Comparison of ENCODE assay signal across 31 cellular contexts in genomic region chr14:71056168-71056567, GRCh38.
"Had no signal": no experiment of that assay in that cellular context is flagged by ENCODE, and none has a peak within 500 bp of the region (broad histone marks: within the 10 kb centered on the region; RNA-seq: fewer than 3 reads in every experiment).

No MANE protein-coding gene starts in this region.

- H3K27ac ChIP-seq: adrenal gland, body of pancreas, breast epithelium, PC-9, RWPE1 had no signal

- DNase-seq: activated CD4-positive, alpha-beta T cell treated with anti-CD3 and anti-CD28 coated beads, Interleukin-2, amount 10 ng/mL, durations not matched to agents 24 days and 14 days; activated CD4-positive, alpha-beta T cell treated with anti-CD3 and anti-CD28 coated beads, Interleukin-2, amount 50 U/mL, for 4 hours; activated CD8-positive, alpha-beta T cell treated with anti-CD3 and anti-CD28 coated beads, Interleukin-2, amount 10 ng/mL, durations not matched to agents 7 days and 5 days; activated gamma-delta T cell; activated naive CD4-positive, alpha-beta T cell treated with Interleukin-2 at 50 U/mL for 16 hours; activated naive CD8-positive, alpha-beta T cell treated with anti-CD3 and anti-CD28 coated beads, Interleukin-2, amount 10 ng/mL, durations not matched to agents 7 days and 5 days; activated T-cell treated with anti-CD3 and anti-CD28 coated beads, Interleukin-2, amount 50 U/mL, for 24 hours; adrenal gland; body of pancreas; Kasumi-1; MG63; NCI-H1048; NCI-H1105 treated with DMSO at 0.1 percent for 48 hours; NCI-H1436 treated with DMSO at 0.1 percent for 48 hours; NCI-H1694 treated with DMSO at 0.1 percent for 48 hours; NCI-H2029 treated with DMSO at 0.1 percent for 48 hours; NCI-H2107; NCI-H2171; NCI-H510A; NCI-H526; NCI-H748 treated with DMSO at 0.1 percent for 48 hours; NK-92 treated with Interleukin-12 subunit alpha and Interleukin-12 subunit beta, amount 100 ng/mL, for 24 hours; PC-9; SIG-M5; T-cell; T-helper 2 cell; T-helper 9 cell had no signal

- H3K4me2 ChIP-seq: PC-9 had no signal

- H3K4me3 ChIP-seq: adrenal gland, body of pancreas, breast epithelium, MG63, PC-9 had no signal

- H3K9me3 ChIP-seq: adrenal gland, body of pancreas, breast epithelium, MG63 had no signal

- H3K36me3 ChIP-seq: breast epithelium had no signal

- H3K27me3 ChIP-seq: adrenal gland, body of pancreas, breast epithelium, MG63 had no signal

- FAIRE-seq: astrocyte, RCC 7860 had no signal

- H2AFZ ChIP-seq: PC-9 had no signal

- H3K4me1 ChIP-seq: adrenal gland, body of pancreas, breast epithelium had no signal
